1 cellular context compared by ENCODE assay signal in genomic region chr12:23659151-23659550, GRCh38.
TF ChIP-seq lines count a peak whose summit lies in the region.

No MANE protein-coding gene starts in this region.

TF ChIP-seq in K562, 482 proteins besides CTCF, POLR2A, EP300 and RAD21 (continued from another document):
- TF ChIP-seq, protein P1, sequence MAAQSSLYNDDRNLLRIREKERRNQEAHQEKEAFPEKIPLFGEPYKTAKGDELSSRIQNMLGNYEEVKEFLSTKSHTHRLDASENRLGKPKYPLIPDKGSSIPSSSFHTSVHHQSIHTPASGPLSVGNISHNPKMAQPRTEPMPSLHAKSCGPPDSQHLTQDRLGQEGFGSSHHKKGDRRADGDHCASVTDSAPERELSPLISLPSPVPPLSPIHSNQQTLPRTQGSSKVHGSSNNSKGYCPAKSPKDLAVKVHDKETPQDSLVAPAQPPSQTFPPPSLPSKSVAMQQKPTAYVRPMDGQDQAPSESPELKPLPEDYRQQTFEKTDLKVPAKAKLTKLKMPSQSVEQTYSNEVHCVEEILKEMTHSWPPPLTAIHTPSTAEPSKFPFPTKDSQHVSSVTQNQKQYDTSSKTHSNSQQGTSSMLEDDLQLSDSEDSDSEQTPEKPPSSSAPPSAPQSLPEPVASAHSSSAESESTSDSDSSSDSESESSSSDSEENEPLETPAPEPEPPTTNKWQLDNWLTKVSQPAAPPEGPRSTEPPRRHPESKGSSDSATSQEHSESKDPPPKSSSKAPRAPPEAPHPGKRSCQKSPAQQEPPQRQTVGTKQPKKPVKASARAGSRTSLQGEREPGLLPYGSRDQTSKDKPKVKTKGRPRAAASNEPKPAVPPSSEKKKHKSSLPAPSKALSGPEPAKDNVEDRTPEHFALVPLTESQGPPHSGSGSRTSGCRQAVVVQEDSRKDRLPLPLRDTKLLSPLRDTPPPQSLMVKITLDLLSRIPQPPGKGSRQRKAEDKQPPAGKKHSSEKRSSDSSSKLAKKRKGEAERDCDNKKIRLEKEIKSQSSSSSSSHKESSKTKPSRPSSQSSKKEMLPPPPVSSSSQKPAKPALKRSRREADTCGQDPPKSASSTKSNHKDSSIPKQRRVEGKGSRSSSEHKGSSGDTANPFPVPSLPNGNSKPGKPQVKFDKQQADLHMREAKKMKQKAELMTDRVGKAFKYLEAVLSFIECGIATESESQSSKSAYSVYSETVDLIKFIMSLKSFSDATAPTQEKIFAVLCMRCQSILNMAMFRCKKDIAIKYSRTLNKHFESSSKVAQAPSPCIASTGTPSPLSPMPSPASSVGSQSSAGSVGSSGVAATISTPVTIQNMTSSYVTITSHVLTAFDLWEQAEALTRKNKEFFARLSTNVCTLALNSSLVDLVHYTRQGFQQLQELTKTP (IDR thresholded peaks at IDR 0.05; ENCODE audit: low read depth in 1 of 2, partially characterized antibody in 2 of 2) = no peak
- no peak for TF ChIP-seq RAD51 (IDR thresholded peaks at IDR 0.05; ENCODE audit: borderline replicate concordance, low read depth)
- no peak for TF ChIP-seq BCLAF1 (IDR thresholded peaks at IDR 0.05; ENCODE audit: borderline replicate concordance in 1 of 2, control insufficient read depth in 1 of 2, low read depth in 2 of 2, low read length in 1 of 2)
- TF ChIP-seq SIX5 (IDR thresholded peaks at IDR 0.05; ENCODE audit: borderline replicate concordance in 1 of 2, insufficient read depth in 1 of 2, low read depth in 1 of 2, low read length in 2 of 2) = no peak
